ENCODE assay signal across 16 cellular contexts in genomic region chr9:36985061-36985768, GRCh38. TPM values are rescaled to one million over a fixed set of nuclear protein-coding genes. Genes with fewer than 3 reads are reported as not detected.
DNase-seq lines count a peak whose midpoint lies in the region; ATAC-seq and TF ChIP-seq lines count a peak whose summit lies in the region.
"Had no signal": no experiment of that assay in that cellular context is flagged by ENCODE, and none has a peak within 500 bp of the region (broad histone marks: within the 10 kb centered on the region; RNA-seq: fewer than 3 reads in every experiment).

No MANE protein-coding gene starts in this region.

- H3F3A ChIP-seq in GM23338 (replicated peaks; ENCODE audit: low read depth): peaks cover 3% of the 10 kb centered on the region; the same call in 1 of the 2 replicates

- H3K36me3 Mint-ChIP-seq in CD8-positive, alpha-beta memory T cell: peaks cover 0 to 5% (median 0%) of the 10 kb centered on the region in 3 donors
- H3K36me3 Mint-ChIP-seq in GM23338 (ENCODE audit: low read depth): no peaks in the 10 kb centered on the region
- H3K36me3 Mint-ChIP-seq in activated naive CD8-positive, alpha-beta T cell treated with anti-CD3 and anti-CD28 coated beads, Interleukin-2, amount 50 U/mL, for 24 hours (ENCODE audit: low read depth): peaks cover 4% of the 10 kb centered on the region
- H3K36me3 Mint-ChIP-seq in naive thymus-derived CD8-positive, alpha-beta T cell: peaks cover 0 to 5% (median 3%) of the 10 kb centered on the region in 3 donors

- no peak for DNase-seq in CD8-positive, alpha-beta memory T cell
- no peak for DNase-seq in GM23338 (ENCODE audit: low spot score)
- no peak for DNase-seq in activated naive CD8-positive, alpha-beta T cell treated with anti-CD3 and anti-CD28 coated beads, Interleukin-2, amount 50 U/mL, for 24 hours
- DNase-seq in naive thymus-derived CD8-positive, alpha-beta T cell: no peak
- DNase-seq in EL: no peak
- no peak for DNase-seq in NCI-H2107 treated with DMSO at 0.1 percent for 48 hours (lab: John Stamatoyannopoulos, UW; ENCODE audit: unreplicated experiment)
- DNase-seq in NCI-H69 (lab: John Stamatoyannopoulos, UW): no peak
- DNase-seq: amygdala, C1 segment of cervical spinal cord, DMS79, lower lobe of right lung, NCI-H510A, thyroid gland had no signal

- TF ChIP-seq CTCF in GM23338 (conservative IDR thresholded peaks at IDR 0.05; ENCODE audit: low read depth in 2 of 2): no peak

- 0 out of 2 replicates have a peak, but pooled peaks cover 11% of the 10 kb centered on the region for H4K20me1 ChIP-seq in GM23338 (replicated peaks; ENCODE audit: insufficient read depth)

- peak; percentile 12 for ATAC-seq in GM23338
- no peak for ATAC-seq in activated naive CD8-positive, alpha-beta T cell treated with anti-CD3 and anti-CD28 coated beads, Interleukin-2, amount 50 U/mL, for 24 hours
- no peak for ATAC-seq in naive thymus-derived CD8-positive, alpha-beta T cell
- ATAC-seq: lower lobe of right lung, sciatic nerve had no signal

- CTCF ChIA-PET in CD8-positive, alpha-beta memory T cell (lab: Charles Lee): no interaction called here

- H3K27ac ChIP-seq in CD8-positive, alpha-beta memory T cell (ENCODE audit: low read depth, low read length): no peak overlapping the region
- H3K27ac ChIP-seq in GM23338 (ENCODE audit: low read depth): no peak overlapping the region
- H3K27ac ChIP-seq: lower lobe of right lung, neutrophil, thyroid gland had no signal

- H3K4me1 Mint-ChIP-seq in CD8-positive, alpha-beta memory T cell: peaks cover 9 to 23% (median 19%) of the 10 kb centered on the region in 3 donors
- peaks cover 28% of the 10 kb centered on the region for H3K4me1 Mint-ChIP-seq in GM23338
- peaks cover 27% of the 10 kb centered on the region for H3K4me1 Mint-ChIP-seq in activated naive CD8-positive, alpha-beta T cell treated with anti-CD3 and anti-CD28 coated beads, Interleukin-2, amount 50 U/mL, for 24 hours
- H3K4me1 Mint-ChIP-seq in naive thymus-derived CD8-positive, alpha-beta T cell: peaks cover 3 to 34% (median 16%) of the 10 kb centered on the region in 4 donors

- no peaks in the 10 kb centered on the region for H3K79me2 ChIP-seq in GM23338 (replicated peaks; ENCODE audit: insufficient read depth)

- H3K4me3 ChIP-seq in CD8-positive, alpha-beta memory T cell (ENCODE audit: low read length): no peak overlapping the region
- H3K4me3 ChIP-seq in GM23338: peak overlapping the region; percentile 75
- H3K4me3 ChIP-seq: lower lobe of right lung, thyroid gland had no signal

- H3K27me3 Mint-ChIP-seq in CD8-positive, alpha-beta memory T cell: peaks cover 41 to 77% of the 10 kb centered on the region in 2 donors
- peaks cover 76% of the 10 kb centered on the region for H3K27me3 Mint-ChIP-seq in GM23338 (ENCODE audit: insufficient read depth, low read depth, poor library complexity)
- H3K27me3 Mint-ChIP-seq in activated naive CD8-positive, alpha-beta T cell treated with anti-CD3 and anti-CD28 coated beads, Interleukin-2, amount 50 U/mL, for 24 hours: peaks cover 61% of the 10 kb centered on the region
- peaks cover 33 to 94% (median 49%) of the 10 kb centered on the region in 5 donors for H3K27me3 Mint-ChIP-seq in naive thymus-derived CD8-positive, alpha-beta T cell

- peak overlapping the region in 5 of 7 donors; percentile 35 to 55 (median 51) for H3K4me3 Mint-ChIP-seq in CD8-positive, alpha-beta memory T cell
- H3K4me3 Mint-ChIP-seq in GM23338: peak overlapping the region; percentile 68
- H3K4me3 Mint-ChIP-seq in activated naive CD8-positive, alpha-beta T cell treated with anti-CD3 and anti-CD28 coated beads, Interleukin-2, amount 50 U/mL, for 24 hours: peak overlapping the region; percentile 54
- peak overlapping the region in 9 of 10 donors; percentile 28 to 78 (median 57) for H3K4me3 Mint-ChIP-seq in naive thymus-derived CD8-positive, alpha-beta T cell

- H3K4me1 ChIP-seq in CD8-positive, alpha-beta memory T cell (ENCODE audit: insufficient read depth, low read length): no peaks in the 10 kb centered on the region
- H3K4me1 ChIP-seq in GM23338 (ENCODE audit: insufficient read depth): peaks cover 26% of the 10 kb centered on the region
- H3K4me1 ChIP-seq: lower lobe of right lung had no signal

- H3K27me3 ChIP-seq in CD8-positive, alpha-beta memory T cell (ENCODE audit: insufficient read depth, low read length, poor library complexity, severe bottlenecking): peaks cover 32% of the 10 kb centered on the region
- H3K27me3 ChIP-seq in GM23338 (ENCODE audit: insufficient read depth): peaks cover 91% of the 10 kb centered on the region

- H3K4me2 ChIP-seq in GM23338: peak overlapping the region; percentile 78

- no peaks in the 10 kb centered on the region for H3K9me2 ChIP-seq in GM23338 (ENCODE audit: insufficient read depth)

- no peak overlapping the region for H3K27ac Mint-ChIP-seq in CD8-positive, alpha-beta memory T cell
- H3K27ac Mint-ChIP-seq in GM23338: no peak overlapping the region
- H3K27ac Mint-ChIP-seq in activated naive CD8-positive, alpha-beta T cell treated with anti-CD3 and anti-CD28 coated beads, Interleukin-2, amount 50 U/mL, for 24 hours: peak overlapping the region; percentile 46
- no peak overlapping the region for H3K27ac Mint-ChIP-seq in naive thymus-derived CD8-positive, alpha-beta T cell

- peaks cover 2 to 6% (median 3%) of the 10 kb centered on the region in 5 donors for H3K9me3 Mint-ChIP-seq in CD8-positive, alpha-beta memory T cell
- H3K9me3 Mint-ChIP-seq in GM23338: no peaks in the 10 kb centered on the region
- peaks cover 5% of the 10 kb centered on the region for H3K9me3 Mint-ChIP-seq in activated naive CD8-positive, alpha-beta T cell treated with anti-CD3 and anti-CD28 coated beads, Interleukin-2, amount 50 U/mL, for 24 hours
- peaks cover 0 to 8% (median 5%) of the 10 kb centered on the region in 9 donors for H3K9me3 Mint-ChIP-seq in naive thymus-derived CD8-positive, alpha-beta T cell

- POLR2A ChIA-PET in CD8-positive, alpha-beta memory T cell (lab: Charles Lee): no interaction called here
- POLR2A ChIA-PET in naive thymus-derived CD8-positive, alpha-beta T cell (lab: Charles Lee): no interaction called here

- no peak overlapping the region for H2AFZ ChIP-seq in GM23338

- H3K36me3 ChIP-seq in CD8-positive, alpha-beta memory T cell (ENCODE audit: insufficient read depth, low read length): no peaks in the 10 kb centered on the region
- no peaks in the 10 kb centered on the region for H3K36me3 ChIP-seq in GM23338 (ENCODE audit: insufficient read depth)
- H3K36me3 ChIP-seq: lower lobe of right lung, neutrophil, thyroid gland had no signal

- H3K9me3 ChIP-seq in CD8-positive, alpha-beta memory T cell (ENCODE audit: low read length): no peaks in the 10 kb centered on the region
- H3K9me3 ChIP-seq: lower lobe of right lung, neutrophil, thyroid gland had no signal

TF ChIP-seq in GM23338, 12 proteins besides CTCF, POLR2A, EP300 and RAD21:
- TF ChIP-seq EZH2 (IDR thresholded peaks at IDR 0.05; ENCODE audit: low read depth, unreplicated experiment): no peak
TF ChIP-seq in GM23338: peak in this region for 0.

RNA-seq across cellular contexts. Expression of gene PAX5, which starts 48.9 kb away (rescaled TPM):
- under 1 TPM; 0.18 to 0.29 TPM for total RNA-seq in CD8-positive, alpha-beta memory T cell
- polyA plus RNA-seq in CD8-positive, alpha-beta memory T cell: not detected
- 0.17 and 0.27 TPM in 2 replicates for total RNA-seq in GM23338 (2014; rRNA removed; shearing (Covaris generic))
- polyA plus RNA-seq in GM23338 (2016; fragmentation: Nextera tagmentation; extraction: Ambion mirVana): 0.30 and 0.60 TPM in 2 replicates
- total RNA-seq in naive thymus-derived CD8-positive, alpha-beta T cell: 1 to 10 TPM; 8.5 to 8.7 TPM
- under 1 TPM in 1 of 3 donors, not detected in 2; 0.12 TPM for polyA plus RNA-seq in naive thymus-derived CD8-positive, alpha-beta T cell
- total RNA-seq: frontal cortex had no signal
